28 cellular contexts compared by ENCODE assay signal in the genomic region with DNA sequence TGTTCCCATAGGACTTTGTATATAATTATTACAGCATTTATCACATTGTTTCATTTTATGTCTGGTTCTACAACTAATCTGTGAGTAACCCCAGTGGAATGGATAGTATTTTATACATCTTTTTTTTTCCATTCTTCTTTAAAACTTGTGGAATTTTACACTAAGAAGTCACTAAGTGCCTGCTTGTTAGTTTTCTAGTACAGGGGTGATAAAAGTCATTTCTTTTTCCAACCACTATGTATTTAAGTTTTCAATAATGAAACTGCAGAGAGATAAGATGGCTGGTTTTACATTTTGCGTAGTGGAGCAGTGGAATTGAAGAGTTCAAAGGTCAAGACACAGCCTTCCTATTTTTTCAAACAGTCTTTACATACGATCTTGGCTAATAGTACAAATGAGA.
DNase-seq lines count a peak whose midpoint lies in the region; ATAC-seq, FAIRE-seq and TF ChIP-seq lines count a peak whose summit lies in the region.
"Had no signal": no experiment of that assay in that cellular context is flagged by ENCODE, and none has a peak within 500 bp of the region (broad histone marks: within the 10 kb centered on the region; RNA-seq: fewer than 3 reads in every experiment).

No MANE protein-coding gene starts in this region.

- H2BK20ac ChIP-seq in IMR-90 (ENCODE audit: low read depth, low read length), result no peak overlapping the region

- peak overlapping the region; percentile 41; the same call in 1 of the 2 replicates for H4K5ac ChIP-seq in IMR-90 (ENCODE audit: low read depth, low read length)

- H3K4me3 ChIP-seq in IMR-90 (ENCODE audit: insufficient read depth, low read depth, low read length) (no peak overlapping the region), cardiac fibroblast (replicated peaks in 1 of 2; ENCODE audit: low read depth in 2 of 2, low read length in 2 of 2) (no peak overlapping the region), small intestine (ENCODE audit: low read depth in 1 of 2, low read length in 2 of 2) (no peak overlapping the region), spleen (no peak overlapping the region)
- H3K4me3 ChIP-seq: BLaER1, breast epithelium, GM23338, transverse colon had no signal

- H3K4me2 ChIP-seq in IMR-90 (ENCODE audit: low read depth, low read length), result no peak overlapping the region
- H3K4me2 ChIP-seq: BLaER1, GM23338 had no signal

- H3K18ac ChIP-seq in IMR-90 (ENCODE audit: low read depth, low read length), result no peak overlapping the region

- TF ChIP-seq RAD21 in IMR-90 (IDR thresholded peaks at IDR 0.05; ENCODE audit: low read length), result no peak

- dilution Hi-C loops in IMR-90 (cut with HindIII; ENCODE audit: low sequenced_read_pairs, unreplicated experiment), result no loop called here

- no peak overlapping the region for H2AK5ac ChIP-seq in IMR-90 (ENCODE audit: low read depth, low read length)

- H2AFZ ChIP-seq in IMR-90 (replicated peaks; ENCODE audit: low read length, poor library complexity), result no peak overlapping the region
- H2AFZ ChIP-seq: GM23338 had no signal

- no TSS peak for BruUV-seq in IMR-90 (replicated peaks; lab: Mats Ljungman, UMichigan)

- no peaks in the 10 kb centered on the region for H4K20me1 ChIP-seq in IMR-90 (ENCODE audit: insufficient read depth, low read length)
- H4K20me1 ChIP-seq: BLaER1 had no signal

- DNase-seq in AG08395 (ENCODE audit: low spot score) (peak; percentile 26), IMR-90 (peak; percentile 58), cardiac fibroblast (ENCODE audit: low read depth in 2 of 2) (peak; percentile 5 to 20), left kidney (ENCODE audit: low read depth, low spot score) (peak; percentile 3), hypothalamus (lab: John Stamatoyannopoulos, UW) (no peak), small intestine (no peak), spleen (no peak), DMS153 (lab: John Stamatoyannopoulos, UW) (no peak)
- DNase-seq: activated CD8-positive, alpha-beta memory T cell treated with anti-CD3 and anti-CD28 coated beads, Interleukin-2, amount 50 U/mL, for 4 hours; activated naive CD8-positive, alpha-beta T cell treated with anti-CD3 and anti-CD28 coated beads for 36 hours; COR-L47; DND-41; foreskin melanocyte; kidney; NCI-H1105; NCI-H2081 treated with DMSO at 0.1 percent for 48 hours; NCI-H510A treated with DMSO at 0.1 percent for 48 hours; occipital lobe; right cardiac atrium; stimulated activated CD8-positive, alpha-beta memory T cell treated with anti-CD3 and anti-CD28 coated beads, Interleukin-4, amount 100 ng/mL, for 48 hours; transverse colon had no signal

- TF ChIP-seq POLR2A in IMR-90 (IDR thresholded peaks at IDR 0.05; ENCODE audit: low read depth, low read length) (no peak), spleen (IDR thresholded peaks at IDR 0.05) (no peak)

- H3K4me1 ChIP-seq in IMR-90 (ENCODE audit: control insufficient read depth, insufficient read depth, low read length), result peaks cover 1% of the 10 kb centered on the region; the same call in 1 of the 2 replicates
- no peaks in the 10 kb centered on the region for H3K4me1 ChIP-seq in small intestine (ENCODE audit: control insufficient read depth in 2 of 2, insufficient read depth in 1 of 2, low read depth in 1 of 2, low read length in 1 of 2)
- H3K4me1 ChIP-seq in spleen, result no peaks in the 10 kb centered on the region
- H3K4me1 ChIP-seq: BLaER1, breast epithelium, transverse colon had no signal

- H3K56ac ChIP-seq in IMR-90 (ENCODE audit: extremely low read depth, insufficient read depth, low read length), result no peak overlapping the region

- POLR2A ChIA-PET in IMR-90 (lab: Charles Lee; ENCODE audit: unreplicated experiment), result no interaction called here

- FAIRE-seq in small intestine (lab: Jason Lieb, UNC), result no peak
- FAIRE-seq: A204.1, kidney, RCC 7860 had no signal

- TF ChIP-seq CTCF in IMR-90 (conservative IDR thresholded peaks at IDR 0.05; ENCODE audit: low read depth, low read length), result no peak
- TF ChIP-seq CTCF in cardiac fibroblast (IDR thresholded peaks at IDR 0.05; ENCODE audit: low read depth, low read length), result no peak
- TF ChIP-seq CTCF in spleen (IDR thresholded peaks at IDR 0.05 in 8 of 11, conservative IDR thresholded peaks at IDR 0.05 in 3 of 11), result no peak

- no peak overlapping the region; the same call in 1 of the 2 replicates for H3K23ac ChIP-seq in IMR-90 (ENCODE audit: low read depth, low read length)

- 0 out of 3 replicates have a peak overlapping the region, but pooled peaks have one; percentile 44 for H2BK15ac ChIP-seq in IMR-90 (ENCODE audit: low read depth, low read length)

- no peak overlapping the region for H2AK9ac ChIP-seq in IMR-90 (replicated peaks; ENCODE audit: low read depth, low read length, poor library complexity)

- in situ Hi-C loops in IMR-90 (cut with MboI; ENCODE audit: low sequenced_read_pairs), result no loop called here

- H3K27me3 ChIP-seq in IMR-90 (ENCODE audit: control insufficient read depth, insufficient read depth, low read length), result no peaks in the 10 kb centered on the region
- H3K27me3 ChIP-seq in small intestine (ENCODE audit: control insufficient read depth in 2 of 2, insufficient read depth in 2 of 2, low read length in 2 of 2), result no peaks in the 10 kb centered on the region
- H3K27me3 ChIP-seq in spleen (replicated peaks in 1 of 7), result no peaks in the 10 kb centered on the region
- H3K27me3 ChIP-seq: BLaER1, breast epithelium, transverse colon had no signal

- CTCF ChIA-PET in IMR-90 (lab: Yijun Ruan, JAX), result interaction anchor here (0.7 kb wide), 1 partner anchor 655 kb away, joined by 4 read pairs; no protein-coding TSS in a partner anchor

- H3K14ac ChIP-seq in IMR-90 (replicated peaks; ENCODE audit: low read depth, low read length), result 0 out of 2 replicates have a peak overlapping the region, but pooled peaks have one; percentile 37

- no peaks in the 10 kb centered on the region for H3K9me1 ChIP-seq in IMR-90 (ENCODE audit: insufficient read depth, low read length)

- intact Hi-C loops in IMR-90 (cut with micrococcal nuclease), result no loop called here
- intact Hi-C loops in spleen (cut with DNase I; ENCODE audit: low total_unique reads), result no loop called here

- H2BK5ac ChIP-seq in IMR-90 (ENCODE audit: low read depth, low read length, poor library complexity, severe bottlenecking), result peak overlapping the region; percentile 70

- H3K27ac ChIP-seq in IMR-90 (ENCODE audit: insufficient read depth, low read length), result no peak overlapping the region
- no peak overlapping the region for H3K27ac ChIP-seq in small intestine (ENCODE audit: low read depth in 1 of 2, low read length in 1 of 2)
- H3K27ac ChIP-seq in spleen, result no peak overlapping the region
- H3K27ac ChIP-seq: BLaER1, breast epithelium, transverse colon, VCaP had no signal

- no peak overlapping the region; the same call in 1 of the 2 replicates for H4K91ac ChIP-seq in IMR-90 (ENCODE audit: insufficient read depth, low read depth, low read length)

- H4K8ac ChIP-seq in IMR-90 (ENCODE audit: low read depth in 2 of 2, low read length in 2 of 2), result peak overlapping the region in 1 of 2 experiments; percentile 46; a peak in 1 of 4 replicates

- H2BK120ac ChIP-seq in IMR-90 (ENCODE audit: low read depth, low read length), result peak overlapping the region; percentile 56; the same call in 1 of the 2 replicates

- no CpG with 5 or more reads among the region's 2 CpGs for WGBS in IMR-90 (ENCODE audit: extremely low coverage in 2 of 2, insufficient read length in 1 of 2), 2 experiments
- WGBS in small intestine, 3 donors, result 30 to 50% (median 35%) methylated on average over 2 of the region's 2 CpGs
- 59 to 71% (median 68%) methylated on average over 2 of the region's 2 CpGs for WGBS in spleen, 5 donors

- H3K79me1 ChIP-seq in IMR-90 (ENCODE audit: low read depth in 1 of 2, low read length in 2 of 2), result no peaks in the 10 kb centered on the region

- no peaks in the 10 kb centered on the region for H3K9me3 ChIP-seq in IMR-90 (ENCODE audit: control insufficient read depth, insufficient read depth, low read length)
- no peaks in the 10 kb centered on the region for H3K9me3 ChIP-seq in small intestine (ENCODE audit: control insufficient read depth, low read depth)
- no peaks in the 10 kb centered on the region for H3K9me3 ChIP-seq in spleen
- H3K9me3 ChIP-seq: BLaER1, breast epithelium, transverse colon had no signal

- H3K4ac ChIP-seq in IMR-90 (ENCODE audit: low read depth, low read length), result no peak overlapping the region

- H3K36me3 ChIP-seq in IMR-90 (ENCODE audit: control insufficient read depth, insufficient read depth, low read length) (no peaks in the 10 kb centered on the region), small intestine (ENCODE audit: control insufficient read depth in 2 of 2, insufficient read depth in 2 of 2, low read length in 2 of 2) (no peaks in the 10 kb centered on the region), spleen (no peaks in the 10 kb centered on the region)
- H3K36me3 ChIP-seq: BLaER1, breast epithelium, transverse colon had no signal

- no peak overlapping the region for H3K9ac ChIP-seq in IMR-90 (ENCODE audit: low read depth, low read length)
- H3K9ac ChIP-seq: BLaER1 had no signal

- peak; percentile 69 for ATAC-seq in IMR-90 (ENCODE audit: low read depth)
- ATAC-seq: activated T-helper 17 cell treated with anti-CD3 and anti-CD28 coated beads, Interleukin-2, amount 50 U/mL, for 72 hours; GM23338; right cardiac atrium had no signal

TF ChIP-seq in IMR-90, 13 proteins besides CTCF, POLR2A, EP300 and RAD21 (continues in another document):
- TF ChIP-seq FOS (IDR thresholded peaks at IDR 0.05; ENCODE audit: low read depth, low read length) (no peak), RFX5 (IDR thresholded peaks at IDR 0.05; ENCODE audit: low read depth, low read length) (no peak), MAFK (IDR thresholded peaks at IDR 0.05; ENCODE audit: low read depth, low read length) (no peak), CHD1 (IDR thresholded peaks at IDR 0.05; ENCODE audit: low read depth, low read length) (no peak), RCOR1 (IDR thresholded peaks at IDR 0.05; ENCODE audit: insufficient replicate concordance, low read length) (no peak), CEBPB (IDR thresholded peaks at IDR 0.05; ENCODE audit: low read depth, low read length) (no peak), MAZ (IDR thresholded peaks at IDR 0.05; ENCODE audit: borderline replicate concordance, low read depth, low read length) (no peak), MXI1 (IDR thresholded peaks at IDR 0.05; ENCODE audit: borderline replicate concordance, low read depth, low read length) (no peak)
- TF ChIP-seq, protein P1, sequence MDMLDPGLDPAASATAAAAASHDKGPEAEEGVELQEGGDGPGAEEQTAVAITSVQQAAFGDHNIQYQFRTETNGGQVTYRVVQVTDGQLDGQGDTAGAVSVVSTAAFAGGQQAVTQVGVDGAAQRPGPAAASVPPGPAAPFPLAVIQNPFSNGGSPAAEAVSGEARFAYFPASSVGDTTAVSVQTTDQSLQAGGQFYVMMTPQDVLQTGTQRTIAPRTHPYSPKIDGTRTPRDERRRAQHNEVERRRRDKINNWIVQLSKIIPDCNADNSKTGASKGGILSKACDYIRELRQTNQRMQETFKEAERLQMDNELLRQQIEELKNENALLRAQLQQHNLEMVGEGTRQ (IDR thresholded peaks at IDR 0.05; ENCODE audit: low read depth, low read length), result no peak

Comparison
In these comparisons a context has a peak if more than half of its experiments do, and no peak if none do; other contexts are left out.
1. DNase-seq: peak in AG08395 (single experiment), IMR-90 (single experiment), cardiac fibroblast (2 of 2) and left kidney (single experiment); none in hypothalamus (0 of 51), small intestine (single experiment), spleen (single experiment) and DMS153 (single experiment).